Comparison of ENCODE assay signal across 20 cellular contexts in the genomic region with DNA sequence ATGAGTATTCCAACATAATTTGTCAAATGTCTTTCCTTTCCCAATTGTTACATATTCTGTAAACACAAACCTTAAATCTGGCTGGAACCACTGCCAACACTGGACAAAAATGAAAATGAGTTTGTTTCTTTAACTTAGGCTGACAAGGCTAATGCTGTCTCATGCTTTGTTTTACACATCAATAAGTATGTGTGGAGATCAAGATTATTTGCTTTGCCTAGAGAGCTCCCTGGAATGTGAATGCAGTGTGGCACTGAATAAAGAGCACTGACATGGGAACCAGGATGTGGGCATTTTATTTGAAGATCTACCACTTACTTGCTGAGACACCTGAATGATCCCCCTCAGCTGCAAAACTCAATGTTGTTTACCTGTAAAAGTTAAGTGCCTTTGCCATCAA.
DNase-seq lines count a peak whose midpoint lies in the region; ATAC-seq, FAIRE-seq and TF ChIP-seq lines count a peak whose summit lies in the region.
"Had no signal": no experiment of that assay in that cellular context is flagged by ENCODE, and none has a peak within 500 bp of the region (broad histone marks: within the 10 kb centered on the region; RNA-seq: fewer than 3 reads in every experiment).

No MANE protein-coding gene starts in this region.

- FAIRE-seq in A549 (lab: Jason Lieb, UNC) = peak; percentile 46
- FAIRE-seq: GM12892 had no signal

- peaks cover 9% of the 10 kb centered on the region; the same call in 2 of the 3 replicates for H3K4me1 ChIP-seq in A549
- H3K4me1 ChIP-seq: adrenal gland, gastroesophageal sphincter, uterus had no signal

- TF ChIP-seq EP300 in A549 (IDR thresholded peaks at IDR 0.05) = no peak

- no peak for TF ChIP-seq POLR2A in A549 (IDR thresholded peaks at IDR 0.05; ENCODE audit: low read length)

- H3K27ac ChIP-seq in A549 = no peak overlapping the region
- H3K27ac ChIP-seq: adrenal gland, gastroesophageal sphincter, uterus had no signal

- peak in 1 of 2 experiments; percentile 40 for DNase-seq in A549 (ENCODE audit: low read depth in 1 of 2, low spot score in 1 of 2)
- DNase-seq in EH (ENCODE audit: low read depth) = peak; percentile 34
- DNase-seq in amniotic epithelial cell (ENCODE audit: low read depth) = peak; percentile 11
- peak; percentile 45 for DNase-seq in kidney tubule cell (ENCODE audit: low spot score)
- no peak for DNase-seq in 8988T
- DNase-seq in left ventricle myocardium superior = no peak
- DNase-seq: activated CD4-positive, alpha-beta T cell treated with anti-CD3 and anti-CD28 coated beads, Interleukin-2, amount 50 U/mL, for 48 hours; activated T-cell treated with anti-CD3 and anti-CD28 coated beads, Interleukin-2, amount 50 U/mL, for 72 hours; adrenal gland; endodermal cell; GF-D8; GOT3; NCI-H526; OCI-M1; retina; uterus had no signal

- no peak overlapping the region for H3K4me3 ChIP-seq in A549
- H3K4me3 ChIP-seq: adrenal gland, gastroesophageal sphincter, uterus had no signal

- TF ChIP-seq CTCF in A549 (IDR thresholded peaks at IDR 0.05) = no peak

- no peak for TF ChIP-seq RAD21 in A549 (conservative IDR thresholded peaks at IDR 0.05 in 1 of 2, IDR thresholded peaks at IDR 0.05 in 1 of 2)

- POLR2A ChIA-PET in A549 (lab: Yijun Ruan, JAX) = no interaction called here

- CTCF ChIA-PET in A549 (lab: Yijun Ruan, JAX) = interaction anchor here (1.9 kb wide), 1 partner anchor 70 kb away, joined by 4 read pairs; no protein-coding TSS in a partner anchor

- intact Hi-C loops in left ventricle myocardium superior (cut with micrococcal nuclease) = no loop called here

- no peaks in the 10 kb centered on the region for H3K9me3 ChIP-seq in A549
- H3K9me3 ChIP-seq: adrenal gland, gastroesophageal sphincter, uterus had no signal

- ATAC-seq in A549 = peak in 1 of 2 experiments; percentile 66; a peak in 3 of 6 replicates
- ATAC-seq in GM18861 (IDR thresholded peaks at IDR 0.05; ENCODE audit: unreplicated experiment) = no peak
- ATAC-seq in GM21528 (IDR thresholded peaks at IDR 0.05; ENCODE audit: low FRiP score, unreplicated experiment) = no peak
- no peak for ATAC-seq in left ventricle myocardium superior
- ATAC-seq: activated T-cell treated with anti-CD3 and anti-CD28 coated beads, Interleukin-2, amount 50 U/mL, for 72 hours; gastroesophageal sphincter had no signal

- H3K4me2 ChIP-seq in A549 = no peak overlapping the region; the same call in 2 of the 3 replicates

TF ChIP-seq in A549, 52 proteins besides CTCF, POLR2A, EP300 and RAD21:
- no peak for TF ChIP-seq ZNF302 (CRISPR knock-in tag; IDR thresholded peaks at IDR 0.05)
- no peak for TF ChIP-seq ZC3H11A (IDR thresholded peaks at IDR 0.05)
- no peak for TF ChIP-seq KDM1A (IDR thresholded peaks at IDR 0.05; ENCODE audit: low read depth)
- TF ChIP-seq, protein P1, sequence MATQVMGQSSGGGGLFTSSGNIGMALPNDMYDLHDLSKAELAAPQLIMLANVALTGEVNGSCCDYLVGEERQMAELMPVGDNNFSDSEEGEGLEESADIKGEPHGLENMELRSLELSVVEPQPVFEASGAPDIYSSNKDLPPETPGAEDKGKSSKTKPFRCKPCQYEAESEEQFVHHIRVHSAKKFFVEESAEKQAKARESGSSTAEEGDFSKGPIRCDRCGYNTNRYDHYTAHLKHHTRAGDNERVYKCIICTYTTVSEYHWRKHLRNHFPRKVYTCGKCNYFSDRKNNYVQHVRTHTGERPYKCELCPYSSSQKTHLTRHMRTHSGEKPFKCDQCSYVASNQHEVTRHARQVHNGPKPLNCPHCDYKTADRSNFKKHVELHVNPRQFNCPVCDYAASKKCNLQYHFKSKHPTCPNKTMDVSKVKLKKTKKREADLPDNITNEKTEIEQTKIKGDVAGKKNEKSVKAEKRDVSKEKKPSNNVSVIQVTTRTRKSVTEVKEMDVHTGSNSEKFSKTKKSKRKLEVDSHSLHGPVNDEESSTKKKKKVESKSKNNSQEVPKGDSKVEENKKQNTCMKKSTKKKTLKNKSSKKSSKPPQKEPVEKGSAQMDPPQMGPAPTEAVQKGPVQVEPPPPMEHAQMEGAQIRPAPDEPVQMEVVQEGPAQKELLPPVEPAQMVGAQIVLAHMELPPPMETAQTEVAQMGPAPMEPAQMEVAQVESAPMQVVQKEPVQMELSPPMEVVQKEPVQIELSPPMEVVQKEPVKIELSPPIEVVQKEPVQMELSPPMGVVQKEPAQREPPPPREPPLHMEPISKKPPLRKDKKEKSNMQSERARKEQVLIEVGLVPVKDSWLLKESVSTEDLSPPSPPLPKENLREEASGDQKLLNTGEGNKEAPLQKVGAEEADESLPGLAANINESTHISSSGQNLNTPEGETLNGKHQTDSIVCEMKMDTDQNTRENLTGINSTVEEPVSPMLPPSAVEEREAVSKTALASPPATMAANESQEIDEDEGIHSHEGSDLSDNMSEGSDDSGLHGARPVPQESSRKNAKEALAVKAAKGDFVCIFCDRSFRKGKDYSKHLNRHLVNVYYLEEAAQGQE (IDR thresholded peaks at IDR 0.05) = no peak

Comparison
In these comparisons a context has a peak if more than half of its experiments do, and no peak if none do; other contexts are left out.
1. DNase-seq: peak in EH (single experiment), amniotic epithelial cell (single experiment) and kidney tubule cell (single experiment); none in 8988T (single experiment) and left ventricle myocardium superior (single experiment).